In genomic region chr1:32014937-32015363, GRCh38 we compare ENCODE assay signal across 8 cellular contexts. TPM values are rescaled to one million over a fixed set of nuclear protein-coding genes. Genes with fewer than 3 reads are reported as not detected.
A peak's percentile ranks its signal among the peaks of the same experiment; 100 is the strongest.
DNase-seq lines count a peak whose midpoint lies in the region; ATAC-seq and TF ChIP-seq lines count a peak whose summit lies in the region.

No MANE protein-coding gene starts in this region.

- H3K27me3 Mint-ChIP-seq in activated naive CD4-positive, alpha-beta T cell treated with anti-CD3 and anti-CD28 coated beads, Interleukin-2, amount 50 U/mL, for 24 hours = no peaks in the 10 kb centered on the region

- no peak for TF ChIP-seq EP300 in tibial nerve (IDR thresholded peaks at IDR 0.05)

- H3K9me3 ChIP-seq in liver (ENCODE audit: control insufficient read depth in 4 of 4, low read length in 3 of 4) (no peaks in the 10 kb centered on the region), tibial nerve (no peaks in the 10 kb centered on the region)

- H3K27me3 ChIP-seq in liver (ENCODE audit: control insufficient read depth in 4 of 4, insufficient read depth in 4 of 4, low read length in 3 of 4) (no peaks in the 10 kb centered on the region), tibial nerve (no peaks in the 10 kb centered on the region)

- H3K9me3 Mint-ChIP-seq in activated naive CD4-positive, alpha-beta T cell treated with anti-CD3 and anti-CD28 coated beads, Interleukin-2, amount 50 U/mL, for 24 hours = no peaks in the 10 kb centered on the region

- peaks cover 42% of the 10 kb centered on the region for H3K4me1 Mint-ChIP-seq in activated naive CD4-positive, alpha-beta T cell treated with anti-CD3 and anti-CD28 coated beads, Interleukin-2, amount 50 U/mL, for 24 hours

- H3K4me1 ChIP-seq in liver (ENCODE audit: control insufficient read depth in 4 of 4, insufficient read depth in 4 of 4, low read length in 3 of 4) (peaks cover 5 to 34% (median 14%) of the 10 kb centered on the region in 4 donors), tibial nerve (peaks cover 0 to 55% (median 33%) of the 10 kb centered on the region in 4 donors)

- TF ChIP-seq CTCF in liver (IDR thresholded peaks at IDR 0.05; ENCODE audit: low read depth, low read length, missing input control) (no peak), tibial nerve (IDR thresholded peaks at IDR 0.05) (no peak)

- peaks cover 3% of the 10 kb centered on the region for H3K36me3 Mint-ChIP-seq in activated naive CD4-positive, alpha-beta T cell treated with anti-CD3 and anti-CD28 coated beads, Interleukin-2, amount 50 U/mL, for 24 hours

- TF ChIP-seq RAD21 in liver (IDR thresholded peaks at IDR 0.05) = no peak

- intact Hi-C loops in sciatic nerve (cut with DNase I) = no loop called here

- no peak for TF ChIP-seq POLR2A in tibial nerve (IDR thresholded peaks at IDR 0.05)

- H3K9ac ChIP-seq in liver (ENCODE audit: low read depth in 1 of 2, low read length in 2 of 2) = peak overlapping the region; percentile 67 to 78

- H3K36me3 ChIP-seq in liver (ENCODE audit: control insufficient read depth in 4 of 4, insufficient read depth in 3 of 4, low read depth in 1 of 4, low read length in 3 of 4) (no peaks in the 10 kb centered on the region), tibial nerve (no peaks in the 10 kb centered on the region)

- H3K27ac ChIP-seq in angular gyrus (ENCODE audit: low read depth, low read length) (peak overlapping the region; percentile 97), liver (ENCODE audit: low read depth in 1 of 2, low read length in 2 of 2) (peak overlapping the region; percentile 88 to 94), tibial nerve (peak overlapping the region; percentile 82 to 100 (median 96))

- ATAC-seq in sciatic nerve (no peak), HG03039 (IDR thresholded peaks at IDR 0.05; ENCODE audit: unreplicated experiment) (no peak), HG02840 (IDR thresholded peaks at IDR 0.05; ENCODE audit: low FRiP score, unreplicated experiment) (no peak)

- H3K27ac Mint-ChIP-seq in activated naive CD4-positive, alpha-beta T cell treated with anti-CD3 and anti-CD28 coated beads, Interleukin-2, amount 50 U/mL, for 24 hours = peak overlapping the region; percentile 95

- H3K4me3 Mint-ChIP-seq in activated naive CD4-positive, alpha-beta T cell treated with anti-CD3 and anti-CD28 coated beads, Interleukin-2, amount 50 U/mL, for 24 hours = peak overlapping the region; percentile 93

- DNase-seq in activated naive CD4-positive, alpha-beta T cell treated with Interleukin-2 at 50 U/mL for 16 hours = no peak
- no peak for DNase-seq in tibial nerve (ENCODE audit: low spot score in 2 of 2)
- no peak for DNase-seq in sciatic nerve (ENCODE audit: low spot score)

- peak overlapping the region; percentile 96 to 99 (median 99) for H3K4me3 ChIP-seq in liver (ENCODE audit: low read depth in 1 of 3, low read length in 3 of 3)
- H3K4me3 ChIP-seq in tibial nerve = peak overlapping the region; percentile 69 to 99 (median 81)

- WGBS in liver = 2% methylated on average over 14 of the region's 14 CpGs
- 0 to 1% methylated on average over 14 of the region's 14 CpGs for WGBS in tibial nerve, 2 donors

TF ChIP-seq in liver, 16 proteins besides CTCF, POLR2A, EP300 and RAD21:
- TF ChIP-seq YY1 (IDR thresholded peaks at IDR 0.05) (no peak), ZBTB33 (IDR thresholded peaks at IDR 0.05) (no peak), ATF3 (IDR thresholded peaks at IDR 0.05) (no peak), MAX (IDR thresholded peaks at IDR 0.05) (no peak), RXRA (IDR thresholded peaks at IDR 0.05) (no peak), HNF4A (conservative IDR thresholded peaks at IDR 0.05) (no peak), NR2F2 (IDR thresholded peaks at IDR 0.05) (no peak), EGR1 (IDR thresholded peaks at IDR 0.05; ENCODE audit: low read depth in 2 of 2) (no peak), HNF4G (IDR thresholded peaks at IDR 0.05) (no peak), REST (IDR thresholded peaks at IDR 0.05) (no peak)

RNA-seq across cellular contexts. Expression of gene KHDRBS1, which starts 1.3 kb away (rescaled TPM):
- 10 to 100 TPM; 21.7 to 37.6 TPM for total RNA-seq in liver
- 10 to 100 TPM; 14.6 to 27.3 TPM for polyA plus RNA-seq in liver
- total RNA-seq in tibial nerve = 10 to 100 TPM; 61.5 to 92.6 (median 78.6) TPM
- 93.9 TPM for total RNA-seq in sciatic nerve

RNA-seq across cellular contexts. Expression of gene TMEM39B, which starts 57.8 kb away (rescaled TPM):
- total RNA-seq in liver (1 to 10 TPM; 3.0 to 4.3 TPM), tibial nerve (10 to 100 TPM in 2 of 4 donors, 1 to 10 TPM in 2; 3.7 to 13.2 (median 7.3) TPM), sciatic nerve (16.4 TPM)
- polyA plus RNA-seq in liver = 1 to 10 TPM; 7.6 to 8.1 TPM
